In genomic region chr1:225573216-225573615, GRCh38 we compare ENCODE assay signal across 16 cellular contexts.
DNase-seq lines count a peak whose midpoint lies in the region; FAIRE-seq and TF ChIP-seq lines count a peak whose summit lies in the region.
"Had no signal": no experiment of that assay in that cellular context is flagged by ENCODE, and none has a peak within 500 bp of the region (broad histone marks: within the 10 kb centered on the region; RNA-seq: fewer than 3 reads in every experiment).

No MANE protein-coding gene starts in this region.

- H3K4me1 Mint-ChIP-seq in HFFc6 (ENCODE audit: low read depth) (peaks cover 65% of the 10 kb centered on the region), nephron progenitor cell (peaks cover 21% of the 10 kb centered on the region)

- DNase-seq in HFFc6 (no peak), astrocyte of the cerebellum (ENCODE audit: low read depth) (peak; percentile 15), nephron progenitor cell (no peak), H54 (ENCODE audit: insufficient read length, low spot score) (no peak), Kasumi-1 (lab: John Stamatoyannopoulos, UW) (no peak), GM19240 (ENCODE audit: insufficient read length, low spot score) (no peak)
- no peak for DNase-seq in stimulated activated CD4-positive, alpha-beta T cell treated with anti-CD3 and anti-CD28 coated beads, Interleukin-15, amount 100 ng/mL, for 24 hours
- DNase-seq: AML-193, DMS 273 treated with DMSO at 0.1 percent for 48 hours, GF-D8, GOT3, KBM-7, NCI-H1417 treated with DMSO at 0.1 percent for 48 hours, NCI-H1930, NCI-H524 had no signal

- no peak for TF ChIP-seq POLR2A in H54 (IDR thresholded peaks at IDR 0.05; ENCODE audit: low read depth, low read length)

- no peak for TF ChIP-seq CTCF in HFFc6 (IDR thresholded peaks at IDR 0.05)
- no peak for TF ChIP-seq CTCF in astrocyte of the cerebellum (IDR thresholded peaks at IDR 0.05; ENCODE audit: low read depth, low read length, missing control alignments)
- TF ChIP-seq CTCF in nephron progenitor cell (IDR thresholded peaks at IDR 0.05), result no peak

- FAIRE-seq in H54 (lab: Jason Lieb, UNC), result no peak
- FAIRE-seq: HepG2 had no signal

- H3K4me3 Mint-ChIP-seq in HFFc6 (no peak overlapping the region), nephron progenitor cell (no peak overlapping the region)

- H3K27me3 Mint-ChIP-seq in HFFc6 (ENCODE audit: insufficient read depth), result peaks cover 3% of the 10 kb centered on the region; the same call in 1 of the 2 replicates
- no peaks in the 10 kb centered on the region for H3K27me3 Mint-ChIP-seq in nephron progenitor cell (ENCODE audit: low read depth, poor library complexity)

- H3K27ac Mint-ChIP-seq in HFFc6, result 0 out of 2 replicates have a peak overlapping the region, but pooled peaks have one; percentile 1
- H3K27ac Mint-ChIP-seq in nephron progenitor cell, result peak overlapping the region; percentile 0

- H3K9me3 Mint-ChIP-seq in HFFc6 (no peaks in the 10 kb centered on the region), nephron progenitor cell (no peaks in the 10 kb centered on the region)

- H3K4me3 ChIP-seq in astrocyte of the cerebellum (ENCODE audit: low read depth, low read length), result no peak overlapping the region

- H3K36me3 Mint-ChIP-seq in HFFc6 (ENCODE audit: low read depth) (peaks cover 11% of the 10 kb centered on the region), nephron progenitor cell (ENCODE audit: low read depth) (peaks cover 32% of the 10 kb centered on the region)

- in situ Hi-C loops in astrocyte of the cerebellum (cut with HindIII; ENCODE audit: low sequenced_read_pairs), result no loop called here
